13 cellular contexts compared by ENCODE assay signal in genomic region chr5:111853748-111854147, GRCh38.
DNase-seq lines count a peak whose midpoint lies in the region; ATAC-seq and TF ChIP-seq lines count a peak whose summit lies in the region.
"Had no signal": no experiment of that assay in that cellular context is flagged by ENCODE, and none has a peak within 500 bp of the region (broad histone marks: within the 10 kb centered on the region; RNA-seq: fewer than 3 reads in every experiment).

No MANE protein-coding gene starts in this region.

- TF ChIP-seq CTCF in AG10803 (conservative IDR thresholded peaks at IDR 0.05; ENCODE audit: low read length): no peak

- ATAC-seq in GM18907 (IDR thresholded peaks at IDR 0.05; ENCODE audit: unreplicated experiment) (peak; percentile 89), HG02852 (IDR thresholded peaks at IDR 0.05; ENCODE audit: unreplicated experiment) (peak; percentile 77)
- ATAC-seq in stimulated activated naive CD8-positive, alpha-beta T cell treated with anti-CD3 and anti-CD28 coated beads, Interleukin-15, amount 100 ng/mL, for 72 hours: no peak

- H3K4me3 ChIP-seq in AG10803 (ENCODE audit: low read length): no peak overlapping the region
- H3K4me3 ChIP-seq: esophagus muscularis mucosa, transverse colon had no signal

- DNase-seq in AG10803 (ENCODE audit: low read depth): peak; percentile 33
- peak; percentile 6 for DNase-seq in NCI-H446 treated with DMSO at 0.1 percent for 48 hours (lab: John Stamatoyannopoulos, UW)
- DNase-seq in stimulated activated naive CD8-positive, alpha-beta T cell treated with anti-CD3 and anti-CD28 coated beads, Interleukin-15, amount 100 ng/mL, for 72 hours: no peak
- no peak for DNase-seq in DMS79 treated with DMSO at 0.1 percent for 48 hours (lab: John Stamatoyannopoulos, UW)
- no peak for DNase-seq in iPS-NIHi11 (ENCODE audit: low spot score)
- no peak for DNase-seq in SW480 (ENCODE audit: low spot score)
- DNase-seq: activated naive CD4-positive, alpha-beta T cell treated with anti-CD3 and anti-CD28 coated beads, Interleukin-2, amount 10 ng/mL, durations not matched to agents 7 days and 5 days; CD4-positive, CD25-positive, alpha-beta regulatory T cell; transverse colon had no signal

- H3K4me1 Mint-ChIP-seq in stimulated activated naive CD8-positive, alpha-beta T cell treated with anti-CD3 and anti-CD28 coated beads, Interleukin-15, amount 100 ng/mL, for 72 hours: no peaks in the 10 kb centered on the region
- H3K4me1 Mint-ChIP-seq: activated naive CD4-positive, alpha-beta T cell treated with anti-CD3 and anti-CD28 coated beads, Interleukin-2, amount 10 ng/mL, durations not matched to agents 7 days and 5 days; CD4-positive, CD25-positive, alpha-beta regulatory T cell had no signal

- H3K4me3 Mint-ChIP-seq in stimulated activated naive CD8-positive, alpha-beta T cell treated with anti-CD3 and anti-CD28 coated beads, Interleukin-15, amount 100 ng/mL, for 72 hours: no peak overlapping the region
- H3K4me3 Mint-ChIP-seq: activated naive CD4-positive, alpha-beta T cell treated with anti-CD3 and anti-CD28 coated beads, Interleukin-2, amount 10 ng/mL, durations not matched to agents 7 days and 5 days; CD4-positive, CD25-positive, alpha-beta regulatory T cell; T-helper 1 cell treated with Interleukin-12 subunit alpha and Interleukin-12 subunit beta and Interleukin-4 antibody, amounts not matched to agents 30 μg/mL and 1 μg/mL, for 36 hours had no signal

- no peaks in the 10 kb centered on the region for H3K9me3 Mint-ChIP-seq in stimulated activated naive CD8-positive, alpha-beta T cell treated with anti-CD3 and anti-CD28 coated beads, Interleukin-15, amount 100 ng/mL, for 72 hours
- H3K9me3 Mint-ChIP-seq: activated naive CD4-positive, alpha-beta T cell treated with anti-CD3 and anti-CD28 coated beads, Interleukin-2, amount 10 ng/mL, durations not matched to agents 7 days and 5 days; T-helper 1 cell treated with Interleukin-12 subunit alpha and Interleukin-12 subunit beta and Interleukin-4 antibody, amounts not matched to agents 30 μg/mL and 1 μg/mL, for 36 hours had no signal

- H3K27me3 Mint-ChIP-seq in stimulated activated naive CD8-positive, alpha-beta T cell treated with anti-CD3 and anti-CD28 coated beads, Interleukin-15, amount 100 ng/mL, for 72 hours: peaks cover 7% of the 10 kb centered on the region
- H3K27me3 Mint-ChIP-seq: activated naive CD4-positive, alpha-beta T cell treated with anti-CD3 and anti-CD28 coated beads, Interleukin-2, amount 10 ng/mL, durations not matched to agents 7 days and 5 days; CD4-positive, CD25-positive, alpha-beta regulatory T cell had no signal

- no peak overlapping the region for H3K27ac Mint-ChIP-seq in stimulated activated naive CD8-positive, alpha-beta T cell treated with anti-CD3 and anti-CD28 coated beads, Interleukin-15, amount 100 ng/mL, for 72 hours
- H3K27ac Mint-ChIP-seq: activated naive CD4-positive, alpha-beta T cell treated with anti-CD3 and anti-CD28 coated beads, Interleukin-2, amount 10 ng/mL, durations not matched to agents 7 days and 5 days; CD4-positive, CD25-positive, alpha-beta regulatory T cell; T-helper 1 cell treated with Interleukin-12 subunit alpha and Interleukin-12 subunit beta and Interleukin-4 antibody, amounts not matched to agents 30 μg/mL and 1 μg/mL, for 36 hours had no signal

Comparison
In these comparisons a context has a peak if more than half of its experiments do, and no peak if none do; other contexts are left out.
1. DNase-seq: peak in AG10803 (single experiment) and NCI-H446 treated with DMSO at 0.1 percent for 48 hours (single experiment); none in stimulated activated naive CD8-positive, alpha-beta T cell treated with anti-CD3 and anti-CD28 coated beads, Interleukin-15, amount 100 ng/mL, for 72 hours (0 of 2), DMS79 treated with DMSO at 0.1 percent for 48 hours (single experiment), iPS-NIHi11 (single experiment) and SW480 (single experiment).